ENCODE assay signal across 36 cellular contexts in the genomic region with DNA sequence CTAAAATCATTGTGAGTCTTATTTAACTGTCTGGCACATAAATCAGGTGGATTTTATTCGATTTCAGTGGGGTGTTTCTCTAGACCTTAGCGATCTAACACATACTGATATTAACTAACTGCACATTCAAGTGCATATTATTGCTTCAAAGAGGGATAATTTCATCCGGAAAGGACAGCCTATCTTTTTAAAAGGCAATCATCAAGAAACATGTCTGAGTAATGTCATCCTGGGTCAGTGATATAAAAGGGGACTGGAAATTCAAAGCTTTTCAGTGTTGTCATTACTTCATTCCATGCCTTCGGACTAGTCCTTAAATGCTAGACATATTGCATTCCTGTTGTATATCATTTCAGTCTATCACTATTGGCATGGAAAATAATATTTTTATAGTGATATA.
"Had no signal": no experiment of that assay in that cellular context is flagged by ENCODE, and none has a peak within 500 bp of the region (broad histone marks: within the 10 kb centered on the region; RNA-seq: fewer than 3 reads in every experiment).

No MANE protein-coding gene starts in this region.

- H3K9me3 ChIP-seq: adrenal gland, body of pancreas, gastrocnemius medialis had no signal

- H3K27me3 Mint-ChIP-seq: activated B cell treated with CpG ODN at 0.5 μM for 24 hours; activated CD4-positive, alpha-beta memory T cell treated with anti-CD3 and anti-CD28 coated beads for 36 hours; activated CD4-positive, alpha-beta T cell treated with anti-CD3 and anti-CD28 coated beads for 36 hours; activated CD4-positive, alpha-beta T cell treated with anti-CD3 and anti-CD28 coated beads, Interleukin-2, amount 10 ng/mL, durations not matched to agents 24 days and 14 days; activated CD8-positive, alpha-beta memory T cell treated with anti-CD3 and anti-CD28 coated beads, Interleukin-2, amount 10 ng/mL, durations not matched to agents 7 days and 5 days; activated naive CD4-positive, alpha-beta T cell treated with anti-CD3 and anti-CD28 coated beads, Interleukin-2, amount 50 U/mL, for 24 hours; activated naive CD8-positive, alpha-beta T cell treated with anti-CD3 and anti-CD28 coated beads for 36 hours; activated naive CD8-positive, alpha-beta T cell treated with anti-CD3 and anti-CD28 coated beads, Interleukin-2, amount 50 U/mL, for 24 hours; effector memory CD8-positive, alpha-beta T cell; T-helper 17 cell had no signal

- ATAC-seq: activated CD4-positive, alpha-beta T cell treated with anti-CD3 and anti-CD28 coated beads for 36 hours; activated CD8-positive, alpha-beta memory T cell treated with anti-CD3 and anti-CD28 coated beads, Interleukin-2, amount 10 ng/mL, durations not matched to agents 7 days and 5 days; activated CD8-positive, alpha-beta T cell treated with anti-CD3 and anti-CD28 coated beads, Interleukin-2, amount 10 ng/mL, durations not matched to agents 7 days and 5 days; activated naive CD8-positive, alpha-beta T cell treated with anti-CD3 and anti-CD28 coated beads, Interleukin-2, amount 50 U/mL, for 24 hours; body of pancreas; effector memory CD8-positive, alpha-beta T cell; esophagus mucosa; foreskin keratinocyte; gastrocnemius medialis; heart left ventricle; T-helper 17 cell had no signal

- H3K27ac Mint-ChIP-seq: activated B cell treated with CpG ODN at 0.5 μM for 24 hours; activated CD4-positive, alpha-beta memory T cell treated with anti-CD3 and anti-CD28 coated beads for 36 hours; activated CD4-positive, alpha-beta T cell treated with anti-CD3 and anti-CD28 coated beads for 36 hours; activated CD4-positive, alpha-beta T cell treated with anti-CD3 and anti-CD28 coated beads, Interleukin-2, amount 10 ng/mL, durations not matched to agents 24 days and 14 days; activated CD8-positive, alpha-beta memory T cell treated with anti-CD3 and anti-CD28 coated beads, Interleukin-2, amount 10 ng/mL, durations not matched to agents 7 days and 5 days; activated CD8-positive, alpha-beta T cell treated with anti-CD3 and anti-CD28 coated beads, Interleukin-2, amount 10 ng/mL, durations not matched to agents 7 days and 5 days; activated naive CD4-positive, alpha-beta T cell treated with anti-CD3 and anti-CD28 coated beads for 36 hours; activated naive CD4-positive, alpha-beta T cell treated with anti-CD3 and anti-CD28 coated beads, Interleukin-2, amount 50 U/mL, for 24 hours; activated naive CD8-positive, alpha-beta T cell treated with anti-CD3 and anti-CD28 coated beads for 36 hours; activated naive CD8-positive, alpha-beta T cell treated with anti-CD3 and anti-CD28 coated beads, Interleukin-2, amount 50 U/mL, for 24 hours; activated T-helper 1 cell treated with anti-CD3 and anti-CD28 coated beads, Interleukin-12 subunit alpha, Interleukin-12 subunit beta, Interleukin-2, Interleukin-4 antibody, amounts not matched to agents 30 ng/mL and 10 ng/mL and 1 ng/mL, durations not matched to agents 14 hours and 24 hours and 36 hours; activated T-helper 2 cell treated with anti-CD3 and anti-CD28 coated beads, Interferon-gamma antibody, Interleukin-2, Interleukin-4, amounts not matched to agents 10 μg/mL and 5 μg/mL and 100 μg/mL, durations not matched to agents 14 hours and 24 hours and 36 hours; effector memory CD8-positive, alpha-beta T cell; T-helper 17 cell; T-helper 2 cell treated with Interferon-gamma antibody and Interleukin-4, amounts not matched to agents 5 μg/mL and 100 μg/mL, for 36 hours had no signal

- DNase-seq: activated B cell treated with CpG ODN at 0.5 μM for 24 hours; activated CD4-positive, alpha-beta memory T cell treated with anti-CD3 and anti-CD28 coated beads for 36 hours; activated CD4-positive, alpha-beta T cell treated with anti-CD3 and anti-CD28 coated beads for 36 hours; activated CD4-positive, alpha-beta T cell treated with anti-CD3 and anti-CD28 coated beads, Interleukin-2, amount 10 ng/mL, durations not matched to agents 24 days and 14 days; activated CD4-positive, CD25-positive, alpha-beta regulatory T cell treated with anti-CD3 and anti-CD28 coated beads, Interleukin-2, amount 50 U/mL, for 72 hours; activated CD8-positive, alpha-beta memory T cell treated with anti-CD3 and anti-CD28 coated beads, Interleukin-2, amount 10 ng/mL, durations not matched to agents 7 days and 5 days; activated CD8-positive, alpha-beta memory T cell treated with anti-CD3 and anti-CD28 coated beads, Interleukin-2, amount 50 U/mL, for 4 hours; activated CD8-positive, alpha-beta T cell treated with anti-CD3 and anti-CD28 coated beads, Interleukin-2, amount 10 ng/mL, durations not matched to agents 7 days and 5 days; activated effector memory CD4-positive, alpha-beta T cell treated with anti-CD3 and anti-CD28 coated beads, Interleukin-2, amount 50 U/mL, for 16 hours; activated naive CD4-positive, alpha-beta T cell treated with anti-CD3 and anti-CD28 coated beads for 36 hours; activated naive CD8-positive, alpha-beta T cell treated with anti-CD3 and anti-CD28 coated beads for 36 hours; activated naive CD8-positive, alpha-beta T cell treated with anti-CD3 and anti-CD28 coated beads, Interleukin-2, amount 50 U/mL, for 24 hours; activated T-cell treated with anti-CD3 and anti-CD28 coated beads, Interleukin-2, amount 50 U/mL, for 1 hour; activated T-cell treated with anti-CD3 and anti-CD28 coated beads, Interleukin-2, amount 50 U/mL, for 48 hours; adrenal gland; amygdala; aorta; body of pancreas; caudate nucleus; cortex of kidney; dermis blood vessel endothelial cell; effector CD4-positive, alpha-beta T cell; effector memory CD8-positive, alpha-beta T cell; foreskin keratinocyte; gastrocnemius medialis; glutamatergic neuron; heart left ventricle; T-helper 1 cell; T-helper 17 cell; T1000; WERI-Rb-1 had no signal

- H3K4me1 Mint-ChIP-seq: activated B cell treated with CpG ODN at 0.5 μM for 24 hours; activated CD4-positive, alpha-beta T cell treated with anti-CD3 and anti-CD28 coated beads for 36 hours; activated CD4-positive, alpha-beta T cell treated with anti-CD3 and anti-CD28 coated beads, Interleukin-2, amount 10 ng/mL, durations not matched to agents 24 days and 14 days; activated CD8-positive, alpha-beta memory T cell treated with anti-CD3 and anti-CD28 coated beads, Interleukin-2, amount 10 ng/mL, durations not matched to agents 7 days and 5 days; activated naive CD4-positive, alpha-beta T cell treated with anti-CD3 and anti-CD28 coated beads, Interleukin-2, amount 50 U/mL, for 24 hours; activated naive CD8-positive, alpha-beta T cell treated with anti-CD3 and anti-CD28 coated beads for 36 hours; activated naive CD8-positive, alpha-beta T cell treated with anti-CD3 and anti-CD28 coated beads, Interleukin-2, amount 50 U/mL, for 24 hours; T-helper 17 cell had no signal

- H3K36me3 Mint-ChIP-seq: activated CD4-positive, alpha-beta memory T cell treated with anti-CD3 and anti-CD28 coated beads for 36 hours; activated CD8-positive, alpha-beta memory T cell treated with anti-CD3 and anti-CD28 coated beads, Interleukin-2, amount 10 ng/mL, durations not matched to agents 7 days and 5 days; activated naive CD4-positive, alpha-beta T cell treated with anti-CD3 and anti-CD28 coated beads, Interleukin-2, amount 50 U/mL, for 24 hours; activated naive CD8-positive, alpha-beta T cell treated with anti-CD3 and anti-CD28 coated beads for 36 hours had no signal

- H3K4me3 Mint-ChIP-seq: activated B cell treated with CpG ODN at 0.5 μM for 24 hours; activated CD4-positive, alpha-beta memory T cell treated with anti-CD3 and anti-CD28 coated beads for 36 hours; activated CD4-positive, alpha-beta T cell treated with anti-CD3 and anti-CD28 coated beads for 36 hours; activated CD4-positive, alpha-beta T cell treated with anti-CD3 and anti-CD28 coated beads, Interleukin-2, amount 10 ng/mL, durations not matched to agents 24 days and 14 days; activated CD8-positive, alpha-beta memory T cell treated with anti-CD3 and anti-CD28 coated beads, Interleukin-2, amount 10 ng/mL, durations not matched to agents 7 days and 5 days; activated CD8-positive, alpha-beta T cell treated with anti-CD3 and anti-CD28 coated beads, Interleukin-2, amount 10 ng/mL, durations not matched to agents 7 days and 5 days; activated naive CD4-positive, alpha-beta T cell treated with anti-CD3 and anti-CD28 coated beads for 36 hours; activated naive CD4-positive, alpha-beta T cell treated with anti-CD3 and anti-CD28 coated beads, Interleukin-2, amount 50 U/mL, for 24 hours; activated naive CD8-positive, alpha-beta T cell treated with anti-CD3 and anti-CD28 coated beads for 36 hours; activated naive CD8-positive, alpha-beta T cell treated with anti-CD3 and anti-CD28 coated beads, Interleukin-2, amount 50 U/mL, for 24 hours; activated T-helper 1 cell treated with anti-CD3 and anti-CD28 coated beads, Interleukin-12 subunit alpha, Interleukin-12 subunit beta, Interleukin-2, Interleukin-4 antibody, amounts not matched to agents 30 ng/mL and 10 ng/mL and 1 ng/mL, durations not matched to agents 14 hours and 24 hours and 36 hours; effector memory CD8-positive, alpha-beta T cell; T-helper 17 cell; T-helper 2 cell treated with Interferon-gamma antibody and Interleukin-4, amounts not matched to agents 5 μg/mL and 100 μg/mL, for 36 hours had no signal

- H3K27ac ChIP-seq: adrenal gland, body of pancreas, foreskin keratinocyte, gastrocnemius medialis, heart left ventricle, WERI-Rb-1 had no signal

- H3K4me1 ChIP-seq: adrenal gland, body of pancreas, foreskin keratinocyte, gastrocnemius medialis, heart left ventricle had no signal

- H3K27me3 ChIP-seq: adrenal gland, body of pancreas, foreskin keratinocyte, gastrocnemius medialis, heart left ventricle had no signal

- H3K9me3 Mint-ChIP-seq: activated CD4-positive, alpha-beta T cell treated with anti-CD3 and anti-CD28 coated beads, Interleukin-2, amount 10 ng/mL, durations not matched to agents 24 days and 14 days; activated T-helper 1 cell treated with anti-CD3 and anti-CD28 coated beads, Interleukin-12 subunit alpha, Interleukin-12 subunit beta, Interleukin-2, Interleukin-4 antibody, amounts not matched to agents 30 ng/mL and 10 ng/mL and 1 ng/mL, durations not matched to agents 14 hours and 24 hours and 36 hours had no signal
